In genomic region chr12:89993632-89994031, GRCh38 we compare ENCODE assay signal across 2 cellular contexts.
A peak's percentile ranks its signal among the peaks of the same experiment; 100 is the strongest.
TF ChIP-seq lines count a peak whose summit lies in the region.

No MANE protein-coding gene starts in this region.

TF ChIP-seq in A549, 52 proteins besides CTCF, POLR2A, EP300 and RAD21 (continued from another document):
- TF ChIP-seq MAX (IDR thresholded peaks at IDR 0.05), result no peak
- TF ChIP-seq FOSL2 (IDR thresholded peaks at IDR 0.05), result no peak
- peak; percentile 48; the same call in 1 of the 2 replicates for TF ChIP-seq FOSL2 (CRISPR knock-in tag; IDR thresholded peaks at IDR 0.05)
- TF ChIP-seq, protein P1, sequence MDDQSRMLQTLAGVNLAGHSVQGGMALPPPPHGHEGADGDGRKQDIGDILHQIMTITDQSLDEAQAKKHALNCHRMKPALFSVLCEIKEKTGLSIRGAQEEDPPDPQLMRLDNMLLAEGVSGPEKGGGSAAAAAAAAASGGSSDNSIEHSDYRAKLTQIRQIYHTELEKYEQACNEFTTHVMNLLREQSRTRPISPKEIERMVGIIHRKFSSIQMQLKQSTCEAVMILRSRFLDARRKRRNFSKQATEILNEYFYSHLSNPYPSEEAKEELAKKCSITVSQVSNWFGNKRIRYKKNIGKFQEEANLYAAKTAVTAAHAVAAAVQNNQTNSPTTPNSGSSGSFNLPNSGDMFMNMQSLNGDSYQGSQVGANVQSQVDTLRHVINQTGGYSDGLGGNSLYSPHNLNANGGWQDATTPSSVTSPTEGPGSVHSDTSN (IDR thresholded peaks at IDR 0.05), result no peak
- TF ChIP-seq HOXB5 (CRISPR knock-in tag; IDR thresholded peaks at IDR 0.05), result no peak
- no peak for TF ChIP-seq NR3C1 (IDR thresholded peaks at IDR 0.05)
- no peak for TF ChIP-seq CBX8 (IDR thresholded peaks at IDR 0.05)

TF ChIP-seq in GM12878, 131 proteins besides CTCF, POLR2A, EP300 and RAD21 (continued from another document):
- TF ChIP-seq NR2F1 (conservative IDR thresholded peaks at IDR 0.05) (no peak), ZNF384 (IDR thresholded peaks at IDR 0.05; ENCODE audit: borderline replicate concordance, low read depth, low read length) (no peak)
- TF ChIP-seq, protein P2, sequence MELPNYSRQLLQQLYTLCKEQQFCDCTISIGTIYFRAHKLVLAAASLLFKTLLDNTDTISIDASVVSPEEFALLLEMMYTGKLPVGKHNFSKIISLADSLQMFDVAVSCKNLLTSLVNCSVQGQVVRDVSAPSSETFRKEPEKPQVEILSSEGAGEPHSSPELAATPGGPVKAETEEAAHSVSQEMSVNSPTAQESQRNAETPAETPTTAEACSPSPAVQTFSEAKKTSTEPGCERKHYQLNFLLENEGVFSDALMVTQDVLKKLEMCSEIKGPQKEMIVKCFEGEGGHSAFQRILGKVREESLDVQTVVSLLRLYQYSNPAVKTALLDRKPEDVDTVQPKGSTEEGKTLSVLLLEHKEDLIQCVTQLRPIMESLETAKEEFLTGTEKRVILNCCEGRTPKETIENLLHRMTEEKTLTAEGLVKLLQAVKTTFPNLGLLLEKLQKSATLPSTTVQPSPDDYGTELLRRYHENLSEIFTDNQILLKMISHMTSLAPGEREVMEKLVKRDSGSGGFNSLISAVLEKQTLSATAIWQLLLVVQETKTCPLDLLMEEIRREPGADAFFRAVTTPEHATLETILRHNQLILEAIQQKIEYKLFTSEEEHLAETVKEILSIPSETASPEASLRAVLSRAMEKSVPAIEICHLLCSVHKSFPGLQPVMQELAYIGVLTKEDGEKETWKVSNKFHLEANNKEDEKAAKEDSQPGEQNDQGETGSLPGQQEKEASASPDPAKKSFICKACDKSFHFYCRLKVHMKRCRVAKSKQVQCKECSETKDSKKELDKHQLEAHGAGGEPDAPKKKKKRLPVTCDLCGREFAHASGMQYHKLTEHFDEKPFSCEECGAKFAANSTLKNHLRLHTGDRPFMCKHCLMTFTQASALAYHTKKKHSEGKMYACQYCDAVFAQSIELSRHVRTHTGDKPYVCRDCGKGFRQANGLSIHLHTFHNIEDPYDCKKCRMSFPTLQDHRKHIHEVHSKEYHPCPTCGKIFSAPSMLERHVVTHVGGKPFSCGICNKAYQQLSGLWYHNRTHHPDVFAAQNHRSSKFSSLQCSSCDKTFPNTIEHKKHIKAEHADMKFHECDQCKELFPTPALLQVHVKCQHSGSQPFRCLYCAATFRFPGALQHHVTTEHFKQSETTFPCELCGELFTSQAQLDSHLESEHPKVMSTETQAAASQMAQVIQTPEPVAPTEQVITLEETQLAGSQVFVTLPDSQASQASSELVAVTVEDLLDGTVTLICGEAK (IDR thresholded peaks at IDR 0.05; ENCODE audit: borderline replicate concordance), result no peak
